19 cellular contexts compared by ENCODE assay signal in genomic region chr22:41613456-41613855, GRCh38. TPM values are rescaled to one million over a fixed set of nuclear protein-coding genes. Genes with fewer than 3 reads are reported as not detected.
DNase-seq lines count a peak whose midpoint lies in the region; ATAC-seq, FAIRE-seq and TF ChIP-seq lines count a peak whose summit lies in the region.
"Had no signal": no experiment of that assay in that cellular context is flagged by ENCODE, and none has a peak within 500 bp of the region (broad histone marks: within the 10 kb centered on the region; RNA-seq: fewer than 3 reads in every experiment).

No MANE protein-coding gene starts in this region.

- no peaks in the 10 kb centered on the region for H3K9me3 ChIP-seq in mucosa of descending colon
- no peaks in the 10 kb centered on the region for H3K9me3 ChIP-seq in upper lobe of right lung
- H3K9me3 ChIP-seq in breast epithelium = no peaks in the 10 kb centered on the region
- H3K9me3 ChIP-seq: BE2C had no signal

- TF ChIP-seq CTCF in bronchial epithelial cell (IDR thresholded peaks at IDR 0.05; ENCODE audit: insufficient read depth, low read length, severe bottlenecking) (no peak), mucosa of descending colon (IDR thresholded peaks at IDR 0.05) (no peak), upper lobe of right lung (IDR thresholded peaks at IDR 0.05) (no peak), breast epithelium (IDR thresholded peaks at IDR 0.05) (no peak)

- TF ChIP-seq POLR2A in breast epithelium (IDR thresholded peaks at IDR 0.05) = no peak

- H3K4me3 ChIP-seq in bronchial epithelial cell (ENCODE audit: low read depth, low read length) = no peak overlapping the region
- H3K4me3 ChIP-seq in mucosa of descending colon = no peak overlapping the region
- no peak overlapping the region for H3K4me3 ChIP-seq in upper lobe of right lung
- H3K4me3 ChIP-seq in breast epithelium = no peak overlapping the region

- intact Hi-C loops in left colon (cut with DNase I, micrococcal nuclease) (no loop called here), mucosa of descending colon (cut with DNase I, micrococcal nuclease) (no loop called here), upper lobe of right lung (cut with DNase I) (no loop called here), breast epithelium (cut with DNase I; ENCODE audit: low total_unique reads) (no loop called here)

- no peaks in the 10 kb centered on the region for H3K27me3 ChIP-seq in bronchial epithelial cell (ENCODE audit: control insufficient read depth, insufficient read depth, low read length)
- no peaks in the 10 kb centered on the region for H3K27me3 ChIP-seq in upper lobe of right lung
- H3K27me3 ChIP-seq in breast epithelium = no peaks in the 10 kb centered on the region
- H3K27me3 ChIP-seq: BE2C had no signal

- peak; percentile 54 for ATAC-seq in left colon
- ATAC-seq in mucosa of descending colon = peak; percentile 60
- ATAC-seq in upper lobe of right lung = no peak
- no peak for ATAC-seq in GM18498 (IDR thresholded peaks at IDR 0.05; ENCODE audit: unreplicated experiment)

- H3K27ac ChIP-seq in upper lobe of right lung = no peak overlapping the region
- H3K27ac ChIP-seq in breast epithelium = no peak overlapping the region
- H3K27ac ChIP-seq: C4-2B, HL-60 had no signal

- peak; percentile 37 for DNase-seq in bronchial epithelial cell (ENCODE audit: low read depth)
- no peak for DNase-seq in left colon
- no peak for DNase-seq in mucosa of descending colon
- DNase-seq in upper lobe of right lung = peak; percentile 2
- DNase-seq in SIG-M5 (lab: John Stamatoyannopoulos, UW) = no peak
- DNase-seq in breast epithelium (ENCODE audit: low spot score in 2 of 2) = no peak
- DNase-seq: BE2C; CD4-positive, alpha-beta memory T cell; DMS79 treated with DMSO at 0.1 percent for 48 hours; EL; HCEC 1CT; HFFc6 had no signal

- H3K4me1 ChIP-seq in mucosa of descending colon (ENCODE audit: low read depth) (no peaks in the 10 kb centered on the region), upper lobe of right lung (peaks cover 2% of the 10 kb centered on the region), breast epithelium (no peaks in the 10 kb centered on the region)
- H3K4me1 ChIP-seq: BE2C had no signal

- H3K36me3 ChIP-seq in bronchial epithelial cell (ENCODE audit: control insufficient read depth, insufficient read depth, low read length) (peaks cover 4% of the 10 kb centered on the region), mucosa of descending colon (ENCODE audit: low read depth) (no peaks in the 10 kb centered on the region), upper lobe of right lung (peaks cover 2% of the 10 kb centered on the region), breast epithelium (no peaks in the 10 kb centered on the region)

- FAIRE-seq in bronchial epithelial cell (lab: Jason Lieb, UNC) = no peak
- FAIRE-seq: A204.1, G401.6, GM12891, H1 had no signal

RNA-seq across cellular contexts. Expression of gene DESI1, which starts 7.4 kb away (rescaled TPM):
- total RNA-seq in bronchial epithelial cell = 10.8 and 17.5 TPM in 2 replicates
- total RNA-seq in left colon = 10 to 100 TPM; 24.5 to 25.2 TPM
- 10 to 100 TPM; 23.4 to 28.7 (median 26.3) TPM for total RNA-seq in mucosa of descending colon
- 29.5 TPM for total RNA-seq in upper lobe of right lung
- 10 to 100 TPM; 17.0 to 23.5 (median 21.0) TPM for total RNA-seq in breast epithelium

RNA-seq across cellular contexts. Expression of gene XRCC6, which starts 7.6 kb away (rescaled TPM):
- total RNA-seq in bronchial epithelial cell (229 and 266 TPM in 2 replicates), left colon (100 to 1,000 TPM; 164 to 173 TPM), mucosa of descending colon (100 to 1,000 TPM; 169 to 193 (median 177) TPM), upper lobe of right lung (160 TPM), breast epithelium (100 to 1,000 TPM; 194 to 232 (median 220) TPM)

RNA-seq across cellular contexts. Expression of gene PMM1, which starts 23.8 kb away (rescaled TPM):
- total RNA-seq in bronchial epithelial cell = 17.4 and 23.6 TPM in 2 replicates
- 10 to 100 TPM; 48.6 to 61.8 TPM for total RNA-seq in left colon
- total RNA-seq in mucosa of descending colon = 10 to 100 TPM; 40.7 to 69.4 (median 51.7) TPM
- total RNA-seq in upper lobe of right lung = 44.4 TPM
- total RNA-seq in breast epithelium = 10 to 100 TPM; 42.7 to 74.1 (median 48.5) TPM

RNA-seq across cellular contexts. Expression of gene CSDC2, which starts 52.6 kb away (rescaled TPM):
- total RNA-seq in bronchial epithelial cell (under 0.01 TPM in 1 of 2 replicates, not detected in the other), left colon (1 to 10 TPM in 1 of 2 donors, under 1 TPM in 1; 0.37 to 2.0 TPM), mucosa of descending colon (1 to 10 TPM in 2 of 3 donors, under 1 TPM in 1; 0.26 to 1.6 (median 1.0) TPM), upper lobe of right lung (6.3 TPM), breast epithelium (1 to 10 TPM in 2 of 3 donors, not detected in 1; 1.6 to 1.9 TPM)
- total RNA-seq: CD4-positive, alpha-beta memory T cell had no signal

Comparison
In these comparisons a context has a peak if more than half of its experiments do, and no peak if none do; other contexts are left out.
1. DNase-seq: peak in bronchial epithelial cell (single experiment) and upper lobe of right lung (single experiment); none in left colon (0 of 2), mucosa of descending colon (0 of 3), SIG-M5 (single experiment) and breast epithelium (0 of 2).
2. ATAC-seq: peak in left colon (single experiment) and mucosa of descending colon (single experiment); none in upper lobe of right lung (single experiment) and GM18498 (single experiment).